Comparison of ENCODE assay signal across 8 cellular contexts in the genomic region with DNA sequence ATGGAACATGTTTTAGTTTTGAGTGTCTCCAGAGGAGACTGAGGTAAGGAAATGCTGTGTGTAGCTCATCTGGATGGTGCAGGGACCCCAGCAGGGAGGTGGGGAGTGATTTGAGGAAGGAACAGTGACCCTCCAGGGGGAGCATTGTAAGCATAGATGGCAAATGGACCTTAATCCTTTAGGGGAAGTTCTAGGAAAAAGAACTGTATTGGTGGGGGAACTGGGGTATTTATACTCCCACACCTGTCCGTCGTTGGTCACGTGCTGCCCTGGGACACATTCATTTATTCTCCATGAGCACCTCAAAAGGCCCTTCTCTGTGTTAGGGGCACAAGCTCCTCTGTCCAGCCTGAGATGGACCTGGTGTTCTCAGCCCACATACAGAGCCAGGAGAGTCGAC.
"Had no signal": no experiment of that assay in that cellular context is flagged by ENCODE, and none has a peak within 500 bp of the region (broad histone marks: within the 10 kb centered on the region; RNA-seq: fewer than 3 reads in every experiment).

No MANE protein-coding gene starts in this region.

- DNase-seq: GDM1, GF-D8 had no signal

- ATAC-seq: GM12878 had no signal

- H3K4me3 ChIP-seq: GM12878 had no signal

- FAIRE-seq: G401.6, GM12878, GM12891, GM12892, GM18507, GM19239 had no signal
